ENCODE assay signal across 21 cellular contexts in genomic region chr17:82559779-82560642, GRCh38. TPM values are rescaled to one million over a fixed set of nuclear protein-coding genes. Genes with fewer than 3 reads are reported as not detected.
DNase-seq lines count a peak whose midpoint lies in the region; ATAC-seq, FAIRE-seq and TF ChIP-seq lines count a peak whose summit lies in the region.
"Had no signal": no experiment of that assay in that cellular context is flagged by ENCODE, and none has a peak within 500 bp of the region (broad histone marks: within the 10 kb centered on the region; RNA-seq: fewer than 3 reads in every experiment).

No MANE protein-coding gene starts in this region.

- H2AFZ ChIP-seq in GM23338: no peak overlapping the region

- H3K27me3 Mint-ChIP-seq in GM23338 (ENCODE audit: insufficient read depth, low read depth, poor library complexity): peaks cover 15% of the 10 kb centered on the region
- H3K27me3 Mint-ChIP-seq: activated naive CD4-positive, alpha-beta T cell treated with anti-CD3 and anti-CD28 coated beads, Interleukin-2, amount 10 ng/mL, durations not matched to agents 7 days and 5 days; memory B cell had no signal

- no peak overlapping the region for H3K4me3 Mint-ChIP-seq in GM23338
- H3K4me3 Mint-ChIP-seq: activated naive CD4-positive, alpha-beta T cell treated with anti-CD3 and anti-CD28 coated beads, Interleukin-2, amount 10 ng/mL, durations not matched to agents 7 days and 5 days; memory B cell had no signal

- peaks cover 19% of the 10 kb centered on the region for H3K4me1 Mint-ChIP-seq in GM23338

- WGBS in A549 (ENCODE audit: missing lambda C conversion rate): 91% methylated on average over 24 of the region's 24 CpGs
- WGBS in mesodermal cell (ENCODE audit: insufficient coverage in 2 of 2), 2 experiments: 95 to 97% methylated on average over 16 to 18 of the region's 24 CpGs

- TF ChIP-seq POLR2A in A549 (IDR thresholded peaks at IDR 0.05; ENCODE audit: low read length): no peak

- H4K20me1 ChIP-seq in GM23338 (replicated peaks; ENCODE audit: insufficient read depth): peaks cover 80% of the 10 kb centered on the region

- H3K4me2 ChIP-seq in A549: peak overlapping the region; percentile 11; the same call in 1 of the 3 replicates
- H3K4me2 ChIP-seq in GM23338: no peak overlapping the region

- FAIRE-seq in A549 (lab: Jason Lieb, UNC): no peak
- FAIRE-seq: GM18507 had no signal

- POLR2A ChIA-PET in A549 (lab: Yijun Ruan, JAX): no interaction called here

- no peak overlapping the region for H3K4me3 ChIP-seq in A549
- no peak overlapping the region for H3K4me3 ChIP-seq in GM23338
- no peak overlapping the region for H3K4me3 ChIP-seq in mesodermal cell (ENCODE audit: extremely low read depth, insufficient read depth, low read length, poor library complexity, severe bottlenecking)
- H3K4me3 ChIP-seq: esophagus muscularis mucosa, sigmoid colon, SJSA1, thoracic aorta had no signal

- H3K9me3 ChIP-seq in A549 (no peaks in the 10 kb centered on the region), mesodermal cell (ENCODE audit: control insufficient read depth, low read length) (no peaks in the 10 kb centered on the region)
- H3K9me3 ChIP-seq: esophagus muscularis mucosa, sigmoid colon, SJSA1, thoracic aorta had no signal

- no peak overlapping the region; the same call in 1 of the 2 replicates for H3K27ac Mint-ChIP-seq in GM23338
- H3K27ac Mint-ChIP-seq: activated naive CD4-positive, alpha-beta T cell treated with anti-CD3 and anti-CD28 coated beads, Interleukin-2, amount 10 ng/mL, durations not matched to agents 7 days and 5 days; memory B cell had no signal

- TF ChIP-seq RAD21 in A549 (conservative IDR thresholded peaks at IDR 0.05 in 1 of 2, IDR thresholded peaks at IDR 0.05 in 1 of 2): no peak

- H3K36me3 ChIP-seq in GM23338 (ENCODE audit: insufficient read depth) (peaks cover 7% of the 10 kb centered on the region; the same call in 1 of the 2 replicates), mesodermal cell (ENCODE audit: control insufficient read depth, insufficient read depth, low read length) (peaks cover 29% of the 10 kb centered on the region)
- H3K36me3 ChIP-seq: thoracic aorta had no signal

- peaks cover 5% of the 10 kb centered on the region; the same call in 1 of the 2 replicates for H3F3A ChIP-seq in GM23338 (replicated peaks; ENCODE audit: low read depth)

- CTCF ChIA-PET in A549 (lab: Yijun Ruan, JAX): interaction anchor here (0.5 to 4.1 kb wide), 7 partner anchors 11 to 600 kb away, joined by 3 to 26 read pairs (median 3); no protein-coding TSS in a partner anchor

- DNase-seq in A549 (ENCODE audit: low read depth in 1 of 2, low spot score in 1 of 2): no peak
- no peak for DNase-seq in GM23338 (ENCODE audit: low spot score)
- no peak for DNase-seq in glomerular visceral epithelial cell (ENCODE audit: extremely low spot score)
- DNase-seq: activated CD4-positive, alpha-beta T cell treated with anti-CD3 and anti-CD28 coated beads for 48 hours; activated naive CD4-positive, alpha-beta T cell treated with anti-CD3 and anti-CD28 coated beads, Interleukin-2, amount 10 ng/mL, durations not matched to agents 7 days and 5 days; AML-193; dermis blood vessel endothelial cell; DMS 273 treated with DMSO at 0.1 percent for 48 hours; NCI-H1048; sigmoid colon; T1000 had no signal

- H3K27ac ChIP-seq in A549: no peak overlapping the region
- H3K27ac ChIP-seq in GM23338 (ENCODE audit: low read depth): 0 out of 2 replicates have a peak overlapping the region, but pooled peaks have one; percentile 47
- peak overlapping the region; percentile 96 for H3K27ac ChIP-seq in angular gyrus (ENCODE audit: low read depth, low read length)
- H3K27ac ChIP-seq in mesodermal cell (ENCODE audit: low read depth, low read length, severe bottlenecking): peak overlapping the region; percentile 10
- H3K27ac ChIP-seq: esophagus muscularis mucosa, SJSA1, thoracic aorta had no signal

- ATAC-seq in A549: no peak
- ATAC-seq in GM23338: no peak; the same call in 2 of the 3 replicates
- no peak for ATAC-seq in HG03571 (IDR thresholded peaks at IDR 0.05; ENCODE audit: unreplicated experiment)
- ATAC-seq in HG03097 (IDR thresholded peaks at IDR 0.05; ENCODE audit: low FRiP score, unreplicated experiment): no peak
- ATAC-seq in HG03354 (IDR thresholded peaks at IDR 0.05; ENCODE audit: poor library complexity, severe bottlenecking, unreplicated experiment): no peak

- TF ChIP-seq CTCF in A549 (IDR thresholded peaks at IDR 0.05): no peak
- TF ChIP-seq CTCF in GM23338 (conservative IDR thresholded peaks at IDR 0.05; ENCODE audit: low read depth in 2 of 2): no peak

- no peaks in the 10 kb centered on the region for H3K9me2 ChIP-seq in GM23338 (ENCODE audit: insufficient read depth)

- H3K4me1 ChIP-seq in A549 (peaks cover 46% of the 10 kb centered on the region), GM23338 (ENCODE audit: insufficient read depth) (no peaks in the 10 kb centered on the region; the same call in 1 of the 2 replicates), mesodermal cell (ENCODE audit: control insufficient read depth, insufficient read depth, low read length, poor library complexity, severe bottlenecking) (peaks cover 11% of the 10 kb centered on the region)

- peaks cover 100% of the 10 kb centered on the region for H3K79me2 ChIP-seq in GM23338 (replicated peaks; ENCODE audit: insufficient read depth)

- H3K9me3 Mint-ChIP-seq in GM23338: no peaks in the 10 kb centered on the region
- H3K9me3 Mint-ChIP-seq: activated naive CD4-positive, alpha-beta T cell treated with anti-CD3 and anti-CD28 coated beads, Interleukin-2, amount 10 ng/mL, durations not matched to agents 7 days and 5 days; memory B cell had no signal

- H3K27me3 ChIP-seq in GM23338 (ENCODE audit: insufficient read depth): no peaks in the 10 kb centered on the region
- H3K27me3 ChIP-seq: esophagus muscularis mucosa, sigmoid colon, SJSA1 had no signal

- H3K36me3 Mint-ChIP-seq in GM23338 (ENCODE audit: low read depth): peaks cover 6% of the 10 kb centered on the region

- TF ChIP-seq EP300 in A549 (IDR thresholded peaks at IDR 0.05): no peak

TF ChIP-seq in A549, 52 proteins besides CTCF, POLR2A, EP300 and RAD21:
- TF ChIP-seq ZNF302 (CRISPR knock-in tag; IDR thresholded peaks at IDR 0.05) (no peak), TFCP2L1 (CRISPR knock-in tag; IDR thresholded peaks at IDR 0.05) (no peak), MAZ (IDR thresholded peaks at IDR 0.05; ENCODE audit: borderline replicate concordance, low read depth, low read length) (no peak), CHD4 (IDR thresholded peaks at IDR 0.05; ENCODE audit: borderline replicate concordance) (no peak), KDM1A (IDR thresholded peaks at IDR 0.05; ENCODE audit: low read depth) (no peak), RARB (CRISPR knock-in tag; IDR thresholded peaks at IDR 0.05) (no peak), TP53 (CRISPR knock-in tag; IDR thresholded peaks at IDR 0.05) (no peak)
TF ChIP-seq in A549: peak in this region for 0.

TF ChIP-seq in GM23338, 12 proteins besides CTCF, POLR2A, EP300 and RAD21:
- TF ChIP-seq EZH2phosphoT487 (IDR thresholded peaks at IDR 0.05; ENCODE audit: unreplicated experiment) (no peak), ETS1 (IDR thresholded peaks at IDR 0.05) (no peak), JUNB (IDR thresholded peaks at IDR 0.05; ENCODE audit: unreplicated experiment) (no peak), REST (IDR thresholded peaks at IDR 0.05; ENCODE audit: unreplicated experiment) (no peak), POLR2AphosphoS5 (IDR thresholded peaks at IDR 0.05; ENCODE audit: low read depth) (no peak), ZNF114 (CRISPR knock-in tag; IDR thresholded peaks at IDR 0.05) (no peak)
TF ChIP-seq in GM23338: peak in this region for 0.

RNA-seq across cellular contexts. Expression of gene FOXK2, which starts 40.5 kb away (rescaled TPM):
- polyA plus RNA-seq in A549 (2011; rRNA removed) (34.8 and 35.9 TPM in 2 replicates), A549 (2017; fragmentation: RNase III; extraction: RNeasy Plus Mini Kit Qiagen cat#74134 plus additional on column Dnase treatment) (37.5 to 39.2 TPM (median 38.2 TPM) in 3 replicates), GM23338 (2016; fragmentation: Nextera tagmentation; extraction: Ambion mirVana) (12.2 and 12.3 TPM in 2 replicates)
- 32.8 and 42.8 TPM in 2 replicates for polyA plus RNA-seq in A549 (2012; cell fraction: cytosol; rRNA removed)
- 49.2 and 51.8 TPM in 2 replicates for polyA plus RNA-seq in A549 (2012; cell fraction: nucleus; rRNA removed)
- 78.5 and 90.0 TPM in 2 replicates for polyA minus RNA-seq in A549 (2011; rRNA and poly(A)+ RNA removed)
- total RNA-seq in GM23338 (2014; rRNA removed; shearing (Covaris generic)): 62.4 and 66.0 TPM in 2 replicates
- 51.4 TPM for polyA plus RNA-seq in mesodermal cell (2013, experiment 1 of 2)
- polyA plus RNA-seq in mesodermal cell (2013, experiment 2 of 2): 53.7 TPM

Comparison
In these comparisons a context has a peak if more than half of its experiments do, and no peak if none do; other contexts are left out.
1. H3K27ac ChIP-seq: peak in GM23338 (single experiment), angular gyrus (single experiment) and mesodermal cell (single experiment); none in A549 (0 of 2).